ENCODE assay signal across 7 cellular contexts in genomic region chr13:49496837-49497236, GRCh38. TPM values are rescaled to one million over a fixed set of nuclear protein-coding genes. Genes with fewer than 3 reads are reported as not detected.
DNase-seq lines count a peak whose midpoint lies in the region; ATAC-seq, FAIRE-seq and TF ChIP-seq lines count a peak whose summit lies in the region.
"Not testable (repeated sequence)": the region's sequence is repeated elsewhere in the genome, so short reads cannot be mapped to it uniquely, and the experiment has no call there.

No MANE protein-coding gene starts in this region.

- TF ChIP-seq CTCF in astrocyte (IDR thresholded peaks at IDR 0.05; ENCODE audit: insufficient read depth, low read depth, low read length); gastroesophageal sphincter (IDR thresholded peaks at IDR 0.05); progenitor cell of endocrine pancreas (IDR thresholded peaks at IDR 0.05; ENCODE audit: unreplicated experiment): not testable (repeated sequence)

- H3K27ac ChIP-seq in astrocyte (ENCODE audit: low read depth, low read length), result not testable (repeated sequence)
- peak overlapping the region in 3 of 4 donors; percentile 69 to 95 (median 92) for H3K27ac ChIP-seq in gastroesophageal sphincter

- not testable (repeated sequence) for H3K27me3 Mint-ChIP-seq in T-helper 1 cell treated with Interleukin-12 subunit alpha and Interleukin-12 subunit beta and Interleukin-4 antibody, amounts not matched to agents 30 μg/mL and 1 μg/mL, for 36 hours (ENCODE audit: low read depth); astrocyte (ENCODE audit: low read depth, unreplicated experiment); progenitor cell of endocrine pancreas

- FAIRE-seq in GM19239 (lab: Jason Lieb, UNC), result peak; percentile 37
- not testable (repeated sequence) for FAIRE-seq in astrocyte (lab: Jason Lieb, UNC)

- peaks cover 45% of the 10 kb centered on the region for H3K36me3 Mint-ChIP-seq in T-helper 1 cell treated with Interleukin-12 subunit alpha and Interleukin-12 subunit beta and Interleukin-4 antibody, amounts not matched to agents 30 μg/mL and 1 μg/mL, for 36 hours (ENCODE audit: low read depth)
- not testable (repeated sequence) for H3K36me3 Mint-ChIP-seq in astrocyte (ENCODE audit: low read depth, unreplicated experiment); progenitor cell of endocrine pancreas (ENCODE audit: insufficient read depth)

- not testable (repeated sequence) for H3K4me1 ChIP-seq in astrocyte (ENCODE audit: insufficient read depth, low read length)
- H3K4me1 ChIP-seq in gastroesophageal sphincter, result peaks cover 0 to 11% (median 0%) of the 10 kb centered on the region in 3 donors

- DNase-seq in GM19239 (ENCODE audit: insufficient read length, low spot score); astrocyte (ENCODE audit: low read depth); progenitor cell of endocrine pancreas (ENCODE audit: low spot score, unreplicated experiment): not testable (repeated sequence)
- DNase-seq in activated CD8-positive, alpha-beta memory T cell treated with anti-CD3 and anti-CD28 coated beads, Interleukin-2, amount 50 U/mL, for 24 hours (ENCODE audit: extremely low read depth), result peak; percentile 30
- DNase-seq in stimulated activated CD8-positive, alpha-beta memory T cell treated with anti-CD3 and anti-CD28 coated beads, Interleukin-15, amount 100 ng/mL, for 1 hour (ENCODE audit: low read depth), result peak; percentile 27

- H4K20me1 ChIP-seq in astrocyte (ENCODE audit: insufficient read depth, low read length), result not testable (repeated sequence)

- H3K4me2 ChIP-seq in astrocyte (ENCODE audit: low read length), result not testable (repeated sequence)

- H3K4me3 Mint-ChIP-seq in T-helper 1 cell treated with Interleukin-12 subunit alpha and Interleukin-12 subunit beta and Interleukin-4 antibody, amounts not matched to agents 30 μg/mL and 1 μg/mL, for 36 hours, result peak overlapping the region; percentile 94
- peak overlapping the region; percentile 86 for H3K4me3 Mint-ChIP-seq in astrocyte (ENCODE audit: unreplicated experiment)
- H3K4me3 Mint-ChIP-seq in progenitor cell of endocrine pancreas (ENCODE audit: low read depth), result peak overlapping the region; percentile 56

- not testable (repeated sequence) for H3K9ac ChIP-seq in astrocyte (ENCODE audit: low read length)

- TF ChIP-seq POLR2A in gastroesophageal sphincter (IDR thresholded peaks at IDR 0.05), result not testable (repeated sequence)

- TF ChIP-seq EP300 in gastroesophageal sphincter (IDR thresholded peaks at IDR 0.05), result not testable (repeated sequence)

- not testable (repeated sequence) for H3K9me3 Mint-ChIP-seq in T-helper 1 cell treated with Interleukin-12 subunit alpha and Interleukin-12 subunit beta and Interleukin-4 antibody, amounts not matched to agents 30 μg/mL and 1 μg/mL, for 36 hours; astrocyte (ENCODE audit: unreplicated experiment); progenitor cell of endocrine pancreas (ENCODE audit: low read depth)

- not testable (repeated sequence) for H3K36me3 ChIP-seq in astrocyte (ENCODE audit: insufficient read depth, low read length); gastroesophageal sphincter

- H3K4me1 Mint-ChIP-seq in T-helper 1 cell treated with Interleukin-12 subunit alpha and Interleukin-12 subunit beta and Interleukin-4 antibody, amounts not matched to agents 30 μg/mL and 1 μg/mL, for 36 hours (ENCODE audit: low read depth), result peaks cover 52% of the 10 kb centered on the region
- not testable (repeated sequence) for H3K4me1 Mint-ChIP-seq in astrocyte (ENCODE audit: low read depth, unreplicated experiment); progenitor cell of endocrine pancreas (ENCODE audit: low read depth)

- not testable (repeated sequence) for H3K9me3 ChIP-seq in astrocyte (ENCODE audit: insufficient read depth, low read depth, low read length); gastroesophageal sphincter

- ATAC-seq in gastroesophageal sphincter, result not testable (repeated sequence)

- not testable (repeated sequence) for H3K4me3 ChIP-seq in astrocyte (ENCODE audit: insufficient read depth, low read depth, low read length)
- peak overlapping the region in 1 of 2 donors; percentile 63 for H3K4me3 ChIP-seq in gastroesophageal sphincter

- not testable (repeated sequence) for H3K79me2 ChIP-seq in astrocyte (ENCODE audit: insufficient read depth, low read length)

- 81 to 87% methylated on average over 5 of the region's 11 CpGs for WGBS in gastroesophageal sphincter (ENCODE audit: low coverage in 1 of 2), 2 donors

- not testable (repeated sequence) for H2AFZ ChIP-seq in astrocyte (ENCODE audit: low read depth, low read length)

- not testable (repeated sequence) for H3K27me3 ChIP-seq in astrocyte (ENCODE audit: insufficient read depth, low read length); gastroesophageal sphincter

- H3K27ac Mint-ChIP-seq in T-helper 1 cell treated with Interleukin-12 subunit alpha and Interleukin-12 subunit beta and Interleukin-4 antibody, amounts not matched to agents 30 μg/mL and 1 μg/mL, for 36 hours, result peak overlapping the region; percentile 99
- H3K27ac Mint-ChIP-seq in astrocyte (ENCODE audit: unreplicated experiment), result peak overlapping the region; percentile 91
- H3K27ac Mint-ChIP-seq in progenitor cell of endocrine pancreas, result not testable (repeated sequence)

RNA-seq across cellular contexts. Expression of gene PHF11, which starts 1.1 kb away (rescaled TPM):
- total RNA-seq in astrocyte (26.8 and 30.8 TPM in 2 replicates), gastroesophageal sphincter (10 to 100 TPM; 33.1 to 42.7 (median 38.7) TPM), progenitor cell of endocrine pancreas (34.3 and 35.2 TPM in 2 replicates)

RNA-seq across cellular contexts. Expression of gene SETDB2, which starts 52.8 kb away (rescaled TPM):
- total RNA-seq in astrocyte (5.6 and 5.8 TPM in 2 replicates), gastroesophageal sphincter (10 to 100 TPM in 3 of 4 donors, 1 to 10 TPM in 1; 10.0 to 13.4 (median 10.6) TPM), progenitor cell of endocrine pancreas (11.5 and 12.1 TPM in 2 replicates)

RNA-seq across cellular contexts. Expression of gene CAB39L, which starts 53.0 kb away (rescaled TPM):
- total RNA-seq in astrocyte (13.2 and 13.7 TPM in 2 replicates), gastroesophageal sphincter (100 to 1,000 TPM in 3 of 4 donors, 10 to 100 TPM in 1; 84.2 to 131 (median 114) TPM), progenitor cell of endocrine pancreas (8.8 and 10.5 TPM in 2 replicates)
